In the genomic region with DNA sequence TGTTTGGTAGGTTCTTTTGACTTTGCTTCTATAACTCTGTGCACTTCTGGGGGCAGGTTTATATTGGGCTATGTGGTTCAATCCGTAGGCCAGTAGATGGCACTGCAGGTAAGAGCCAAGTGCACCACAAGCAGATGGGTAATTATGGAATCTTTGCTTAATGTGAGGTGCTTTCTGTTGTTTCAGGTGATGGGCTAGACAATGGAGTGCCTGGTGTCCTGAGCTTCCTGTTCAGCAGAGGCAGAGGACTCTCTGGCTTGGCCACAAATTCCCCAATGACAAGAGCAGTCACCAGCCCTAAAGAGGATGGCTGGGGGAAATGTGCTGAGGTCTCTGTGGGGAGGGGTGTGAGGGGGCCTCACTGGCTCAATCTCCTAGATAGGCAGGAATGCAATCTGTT, we compare ENCODE assay signal across 9 cellular contexts.
DNase-seq lines count a peak whose midpoint lies in the region; ATAC-seq and TF ChIP-seq lines count a peak whose summit lies in the region.
"Had no signal": no experiment of that assay in that cellular context is flagged by ENCODE, and none has a peak within 500 bp of the region (broad histone marks: within the 10 kb centered on the region; RNA-seq: fewer than 3 reads in every experiment).

No MANE protein-coding gene starts in this region.

- ATAC-seq in right cardiac atrium = peak; percentile 54 to 65
- no peak for ATAC-seq in CD8-positive, alpha-beta T cell

- WGBS in right cardiac atrium = 2% methylated on average over 1 of the region's 1 CpG
- WGBS in tibial nerve, 2 donors = 7 to 11% methylated on average over 1 of the region's 1 CpG

- H3K9me3 Mint-ChIP-seq in CD8-positive, alpha-beta T cell = no peaks in the 10 kb centered on the region
- H3K9me3 Mint-ChIP-seq: activated B cell treated with CpG ODN at 0.5 μM for 24 hours had no signal

- TF ChIP-seq CTCF in GM20000 (IDR thresholded peaks at IDR 0.05; ENCODE audit: extremely low read depth, missing control alignments) = peak; percentile 62
- TF ChIP-seq CTCF in HL-60 (IDR thresholded peaks at IDR 0.05; ENCODE audit: insufficient read depth, low read length) = peak; percentile 38
- TF ChIP-seq CTCF in tibial nerve (IDR thresholded peaks at IDR 0.05) = peak in 4 of 5 experiments; percentile 24 to 35 (median 26)
- no peak for TF ChIP-seq CTCF in CD8-positive, alpha-beta T cell (IDR thresholded peaks at IDR 0.05)

- no peaks in the 10 kb centered on the region for H3K9me3 ChIP-seq in right cardiac atrium (ENCODE audit: control insufficient read depth, low read length)
- H3K9me3 ChIP-seq in tibial nerve = no peaks in the 10 kb centered on the region
- no peaks in the 10 kb centered on the region for H3K9me3 ChIP-seq in CD8-positive, alpha-beta T cell (ENCODE audit: low read length)

- intact Hi-C loops in right cardiac atrium (cut with DNase I) = no loop called here
- intact Hi-C loops in CD8-positive, alpha-beta T cell (cut with DNase I, micrococcal nuclease) = loop anchor here in 1 of 2 experiments (10.0 kb wide), 1 partner anchor 1591 kb away; no protein-coding TSS in a partner anchor

- H3K4me1 Mint-ChIP-seq in CD8-positive, alpha-beta T cell (ENCODE audit: low read depth) = no peaks in the 10 kb centered on the region
- H3K4me1 Mint-ChIP-seq: activated B cell treated with CpG ODN at 0.5 μM for 24 hours had no signal

- TF ChIP-seq POLR2A in tibial nerve (IDR thresholded peaks at IDR 0.05) = no peak

- H3K36me3 Mint-ChIP-seq in CD8-positive, alpha-beta T cell = no peaks in the 10 kb centered on the region

- no peaks in the 10 kb centered on the region for H3K27me3 ChIP-seq in HL-60 (ENCODE audit: insufficient read depth, poor library complexity, severe bottlenecking)
- H3K27me3 ChIP-seq in right cardiac atrium (ENCODE audit: control insufficient read depth, insufficient read depth) = no peaks in the 10 kb centered on the region
- no peaks in the 10 kb centered on the region for H3K27me3 ChIP-seq in tibial nerve
- no peaks in the 10 kb centered on the region for H3K27me3 ChIP-seq in CD8-positive, alpha-beta T cell (ENCODE audit: insufficient read depth, low read length)

- H3K4me3 Mint-ChIP-seq in CD8-positive, alpha-beta T cell = no peak overlapping the region
- H3K4me3 Mint-ChIP-seq: activated B cell treated with CpG ODN at 0.5 μM for 24 hours had no signal

- no peak overlapping the region for H3K27ac Mint-ChIP-seq in CD8-positive, alpha-beta T cell
- H3K27ac Mint-ChIP-seq: activated B cell treated with CpG ODN at 0.5 μM for 24 hours had no signal

- no peak for TF ChIP-seq EP300 in tibial nerve (IDR thresholded peaks at IDR 0.05)

- no peaks in the 10 kb centered on the region for H3K36me3 ChIP-seq in tibial nerve
- no peaks in the 10 kb centered on the region for H3K36me3 ChIP-seq in CD8-positive, alpha-beta T cell (ENCODE audit: insufficient read depth, low read length)

- CTCF ChIA-PET in CD8-positive, alpha-beta T cell (lab: Charles Lee) = interaction anchor here (1.3 kb wide), 1 partner anchor 1596 kb away, joined by 3 read pairs; no protein-coding TSS in a partner anchor

- peaks cover 5% of the 10 kb centered on the region for H3K27me3 Mint-ChIP-seq in CD8-positive, alpha-beta T cell (ENCODE audit: low read depth)
- H3K27me3 Mint-ChIP-seq: activated B cell treated with CpG ODN at 0.5 μM for 24 hours had no signal

- H3K4me3 ChIP-seq in HL-60 (replicated peaks; ENCODE audit: insufficient read depth, low read length) (no peak overlapping the region), right cardiac atrium (ENCODE audit: low read length) (no peak overlapping the region), tibial nerve (no peak overlapping the region)
- H3K4me3 ChIP-seq in CD8-positive, alpha-beta T cell (ENCODE audit: low read depth, low read length) = no peak overlapping the region

- H3K4me1 ChIP-seq in right cardiac atrium (ENCODE audit: control insufficient read depth, insufficient read depth, low read length) = no peaks in the 10 kb centered on the region
- no peaks in the 10 kb centered on the region for H3K4me1 ChIP-seq in tibial nerve
- no peaks in the 10 kb centered on the region for H3K4me1 ChIP-seq in CD8-positive, alpha-beta T cell (ENCODE audit: insufficient read depth, low read length)

- POLR2A ChIA-PET in CD8-positive, alpha-beta T cell (lab: Charles Lee) = no interaction called here

- DNase-seq in DMS79 treated with DMSO at 0.1 percent for 48 hours (lab: John Stamatoyannopoulos, UW) (peak; percentile 5), DMS79 (lab: John Stamatoyannopoulos, UW) (no peak), GM20000 (ENCODE audit: low spot score) (peak; percentile 21), HL-60 (ENCODE audit: low read depth in 1 of 2, low spot score in 1 of 2) (no peak), SK-N-DZ (ENCODE audit: low spot score) (peak; percentile 65), right cardiac atrium (no peak), tibial nerve (ENCODE audit: low spot score in 2 of 2) (peak in 1 of 2 donors; percentile 13)
- DNase-seq in CD8-positive, alpha-beta T cell = no peak
- DNase-seq: activated B cell treated with CpG ODN at 0.5 μM for 24 hours had no signal

- H3K27ac ChIP-seq in HL-60 (replicated peaks) = no peak overlapping the region
- H3K27ac ChIP-seq in right cardiac atrium (ENCODE audit: low read length) = no peak overlapping the region
- no peak overlapping the region for H3K27ac ChIP-seq in tibial nerve
- no peak overlapping the region for H3K27ac ChIP-seq in CD8-positive, alpha-beta T cell (ENCODE audit: low read depth, low read length)

Comparison
In these comparisons a context has a peak if more than half of its experiments do, and no peak if none do; other contexts are left out.
1. DNase-seq: peak in DMS79 treated with DMSO at 0.1 percent for 48 hours (single experiment), GM20000 (single experiment) and SK-N-DZ (single experiment); none in DMS79 (single experiment), HL-60 (0 of 2), right cardiac atrium (0 of 3) and CD8-positive, alpha-beta T cell (0 of 7).